In the genomic region with DNA sequence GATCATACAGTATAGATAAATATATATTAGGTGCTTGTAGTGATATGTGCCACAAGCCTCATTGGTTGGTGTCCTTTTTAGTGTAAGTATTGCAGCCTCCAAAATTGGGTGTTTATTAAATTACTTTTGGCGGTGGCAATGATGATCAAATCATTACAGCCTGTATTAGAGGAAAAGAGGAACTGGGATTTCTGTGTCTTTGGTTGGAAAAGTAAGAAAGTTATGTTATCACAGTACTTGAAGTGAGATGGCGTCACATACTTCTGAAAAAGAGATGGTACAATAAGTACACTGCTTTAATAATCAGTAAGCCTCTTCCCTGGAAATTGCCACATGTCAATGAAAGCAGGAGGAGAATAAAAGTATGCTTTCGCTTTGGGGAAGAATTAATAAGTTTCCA, we compare ENCODE assay signal across 8 cellular contexts. TPM values are rescaled to one million over a fixed set of nuclear protein-coding genes. Genes with fewer than 3 reads are reported as not detected.
DNase-seq lines count a peak whose midpoint lies in the region; ATAC-seq and TF ChIP-seq lines count a peak whose summit lies in the region.

No MANE protein-coding gene starts in this region.

- H3K4me1 Mint-ChIP-seq in dendritic cell treated with granulocyte-macrophage colony-stimulating factor and Interleukin-4, amounts not matched to agents 40 ng/mL and 50 ng/mL, for 4 days (ENCODE audit: low read depth), result peaks cover 18% of the 10 kb centered on the region

- peak overlapping the region; percentile 79 for H3K9ac ChIP-seq in Karpas-422 (ENCODE audit: low read length)

- no peaks in the 10 kb centered on the region for H3K27me3 Mint-ChIP-seq in dendritic cell treated with granulocyte-macrophage colony-stimulating factor and Interleukin-4, amounts not matched to agents 40 ng/mL and 50 ng/mL, for 4 days

- H3K4me2 ChIP-seq in Karpas-422 (ENCODE audit: low read depth, low read length, poor library complexity, severe bottlenecking), result peak overlapping the region; percentile 95

- no peaks in the 10 kb centered on the region for H3K9me3 ChIP-seq in Karpas-422 (ENCODE audit: low read length)
- no peaks in the 10 kb centered on the region for H3K9me3 ChIP-seq in ovary
- no peaks in the 10 kb centered on the region for H3K9me3 ChIP-seq in aorta (ENCODE audit: control insufficient read depth, low read length)

- peak; percentile 41 for DNase-seq in Karpas-422
- DNase-seq in ovary, result no peak
- no peak for DNase-seq in aorta
- no peak for DNase-seq in NAMALWA (ENCODE audit: low spot score)

- H3K27ac Mint-ChIP-seq in dendritic cell treated with granulocyte-macrophage colony-stimulating factor and Interleukin-4, amounts not matched to agents 40 ng/mL and 50 ng/mL, for 4 days, result peak overlapping the region; percentile 96

- H3K9me2 ChIP-seq in Karpas-422 (replicated peaks; ENCODE audit: insufficient read depth, low read length), result no peaks in the 10 kb centered on the region

- H3K79me2 ChIP-seq in Karpas-422 (ENCODE audit: low read length), result no peaks in the 10 kb centered on the region; the same call in 1 of the 2 replicates

- H3K4me3 Mint-ChIP-seq in dendritic cell treated with granulocyte-macrophage colony-stimulating factor and Interleukin-4, amounts not matched to agents 40 ng/mL and 50 ng/mL, for 4 days, result peak overlapping the region; percentile 96

- H3K36me3 Mint-ChIP-seq in dendritic cell treated with granulocyte-macrophage colony-stimulating factor and Interleukin-4, amounts not matched to agents 40 ng/mL and 50 ng/mL, for 4 days (ENCODE audit: low read depth), result peaks cover 6% of the 10 kb centered on the region

- H3K4me3 ChIP-seq in Karpas-422 (ENCODE audit: low read length), result peak overlapping the region; percentile 91
- H3K4me3 ChIP-seq in ovary, result peak overlapping the region; percentile 42
- H3K4me3 ChIP-seq in aorta (ENCODE audit: low read length in 2 of 2), result no peak overlapping the region

- ATAC-seq in GM18498 (IDR thresholded peaks at IDR 0.05; ENCODE audit: unreplicated experiment), result peak; percentile 23
- no peak for ATAC-seq in HG03108 (IDR thresholded peaks at IDR 0.05; ENCODE audit: unreplicated experiment)
- ATAC-seq in aorta (ENCODE audit: low FRiP score), result no peak
- no peak for ATAC-seq in HG02852 (IDR thresholded peaks at IDR 0.05; ENCODE audit: unreplicated experiment)

- H4K20me1 ChIP-seq in Karpas-422 (ENCODE audit: insufficient read depth, low read depth, low read length), result no peaks in the 10 kb centered on the region

- H3K27ac ChIP-seq in Karpas-422 (ENCODE audit: low read length), result peak overlapping the region; percentile 78
- H3K27ac ChIP-seq in ovary, result no peak overlapping the region
- no peak overlapping the region for H3K27ac ChIP-seq in aorta (ENCODE audit: low read depth in 1 of 2, low read length in 2 of 2)

- H3K4me1 ChIP-seq in Karpas-422 (ENCODE audit: low read length) (peaks cover 14% of the 10 kb centered on the region), ovary (ENCODE audit: insufficient read depth) (no peaks in the 10 kb centered on the region), aorta (ENCODE audit: control insufficient read depth in 1 of 2, insufficient read depth in 2 of 2, low read length in 2 of 2) (no peaks in the 10 kb centered on the region)

- no peaks in the 10 kb centered on the region for H3K27me3 ChIP-seq in Karpas-422 (ENCODE audit: low read length)
- no peaks in the 10 kb centered on the region for H3K27me3 ChIP-seq in ovary
- H3K27me3 ChIP-seq in aorta (ENCODE audit: control insufficient read depth in 1 of 2, insufficient read depth in 2 of 2, low read length in 1 of 2), result no peaks in the 10 kb centered on the region

- no peaks in the 10 kb centered on the region for H3K9me3 Mint-ChIP-seq in dendritic cell treated with granulocyte-macrophage colony-stimulating factor and Interleukin-4, amounts not matched to agents 40 ng/mL and 50 ng/mL, for 4 days

- peak overlapping the region; percentile 58 for H2AFZ ChIP-seq in Karpas-422 (ENCODE audit: low read length)

- WGBS in ovary, 3 donors, result 68 to 78% (median 75%) methylated on average over 3 of the region's 3 CpGs
- WGBS in aorta, 2 donors, result 74 to 79% methylated on average over 3 of the region's 3 CpGs

- H3K36me3 ChIP-seq in Karpas-422 (ENCODE audit: insufficient read depth, low read length), result no peaks in the 10 kb centered on the region
- no peaks in the 10 kb centered on the region for H3K36me3 ChIP-seq in ovary
- no peaks in the 10 kb centered on the region for H3K36me3 ChIP-seq in aorta (ENCODE audit: control insufficient read depth in 1 of 2, insufficient read depth in 2 of 2, low read length in 1 of 2)

- TF ChIP-seq EP300 in ovary (IDR thresholded peaks at IDR 0.05), result no peak

- TF ChIP-seq CTCF in ovary (IDR thresholded peaks at IDR 0.05), result no peak

- intact Hi-C loops in dendritic cell treated with granulocyte-macrophage colony-stimulating factor and Interleukin-4, amounts not matched to agents 40 ng/mL and 50 ng/mL, for 4 days (cut with micrococcal nuclease), result loop anchor here (5.0 kb wide), 1 partner anchor 35 kb away; no protein-coding TSS in a partner anchor
- intact Hi-C loops in ovary (cut with DNase I) (no loop called here), aorta (cut with DNase I) (no loop called here)

- TF ChIP-seq POLR2A in ovary (IDR thresholded peaks at IDR 0.05), result no peak

RNA-seq across cellular contexts. Expression of a gene that starts 0.5 kb away (rescaled TPM):
- total RNA-seq in Karpas-422 (2014; rRNA removed; shearing (Covaris generic); ENCODE audit: low replicate concordance), result 2.7 and 7.0 TPM in 2 replicates
- total RNA-seq in ovary (1 to 10 TPM in 4 of 7 donors, under 1 TPM in 3; 0.25 to 7.0 (median 1.0) TPM), aorta (1 to 10 TPM; 1.6 to 2.7 TPM)
- polyA plus RNA-seq in ovary (1 to 10 TPM in 1 of 2 donors, under 1 TPM in 1; 0.52 to 1.2 TPM), aorta (under 1 TPM; 0.33 to 0.38 TPM)

RNA-seq across cellular contexts. Expression of a gene that starts 11.4 kb away (rescaled TPM):
- total RNA-seq in Karpas-422 (2014; rRNA removed; shearing (Covaris generic); ENCODE audit: low replicate concordance), result not detected in 2 replicates
- total RNA-seq in ovary, result 10 to 100 TPM in 4 of 7 donors, 1 to 10 TPM in 3; 4.4 to 42.5 (median 13.2) TPM
- polyA plus RNA-seq in ovary, result 1 to 10 TPM; 5.7 to 9.6 TPM
- 10 to 100 TPM; 52.7 to 63.2 TPM for total RNA-seq in aorta
- polyA plus RNA-seq in aorta, result 10 to 100 TPM in 1 of 2 donors, 1 to 10 TPM in 1; 3.8 to 13.3 TPM

RNA-seq across cellular contexts. Expression of a gene that starts 27.9 kb away (rescaled TPM):
- total RNA-seq in Karpas-422 (2014; rRNA removed; shearing (Covaris generic); ENCODE audit: low replicate concordance), result 5.4 and 9.1 TPM in 2 replicates
- total RNA-seq in ovary (1 to 10 TPM in 6 of 7 donors, under 1 TPM in 1; 0.79 to 5.1 (median 1.8) TPM), aorta (10 to 100 TPM in 1 of 2 donors, 1 to 10 TPM in 1; 8.0 to 29.5 TPM)
- polyA plus RNA-seq in ovary (10 to 100 TPM in 1 of 2 donors, 1 to 10 TPM in 1; 2.0 to 18.0 TPM), aorta (1 to 10 TPM; 1.8 to 4.0 TPM)

RNA-seq across cellular contexts. Expression of a gene that starts 51.8 kb away (rescaled TPM):
- total RNA-seq in Karpas-422 (2014; rRNA removed; shearing (Covaris generic); ENCODE audit: low replicate concordance), result 0.32 and 1.3 TPM in 2 replicates
- total RNA-seq in ovary (1 to 10 TPM in 2 of 7 donors, under 1 TPM in 4, not detected in 1; 0.36 to 2.5 (median 0.59) TPM), aorta (1 to 10 TPM; 2.3 to 5.2 TPM)
- polyA plus RNA-seq in ovary (10 to 100 TPM in 1 of 2 donors, under 1 TPM in 1; 0.94 to 11.0 TPM), aorta (1 to 10 TPM in 1 of 2 donors, under 1 TPM in 1; 0.43 to 2.5 TPM)

Comparison
In these comparisons a context has a peak if more than half of its experiments do, and no peak if none do; other contexts are left out.
1. H3K4me3 ChIP-seq: peak in Karpas-422 (single experiment) and ovary (single experiment); none in aorta (0 of 2).